In the genomic region with DNA sequence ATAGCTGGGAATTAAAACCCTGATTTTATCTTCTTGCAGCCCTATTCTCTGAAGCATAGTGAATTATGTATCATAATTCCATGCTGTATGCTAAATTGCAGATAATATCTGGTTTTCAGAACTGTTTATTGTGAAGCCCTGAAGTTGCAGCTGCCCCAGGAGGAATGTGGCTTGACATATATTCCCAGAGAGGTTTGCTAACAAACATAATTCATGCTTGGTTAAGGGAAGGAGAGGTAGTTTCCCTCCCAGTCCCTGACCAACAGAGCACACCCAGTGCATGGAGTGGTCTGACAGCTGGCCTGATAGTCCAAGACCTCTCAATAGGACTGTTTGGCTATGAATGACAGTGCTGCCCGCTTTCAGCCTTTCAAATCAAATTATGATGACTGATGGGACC, we compare ENCODE assay signal across 3 cellular contexts.
TF ChIP-seq lines count a peak whose summit lies in the region.

No MANE protein-coding gene starts in this region.

TF ChIP-seq in SK-N-SH, 30 proteins besides CTCF, POLR2A, EP300 and RAD21:
- TF ChIP-seq NFIC (IDR thresholded peaks at IDR 0.05; ENCODE audit: borderline replicate concordance) (no peak), GABPA (IDR thresholded peaks at IDR 0.05; ENCODE audit: low read depth) (no peak), FOXJ3 (CRISPR knock-in tag; IDR thresholded peaks at IDR 0.05) (no peak), RXRA (IDR thresholded peaks at IDR 0.05; ENCODE audit: borderline replicate concordance, low read depth) (no peak), ELF1 (IDR thresholded peaks at IDR 0.05) (no peak), GATA2 (CRISPR knock-in tag; IDR thresholded peaks at IDR 0.05) (no peak; the same call in 1 of the 2 replicates)
- TF ChIP-seq, protein P1, sequence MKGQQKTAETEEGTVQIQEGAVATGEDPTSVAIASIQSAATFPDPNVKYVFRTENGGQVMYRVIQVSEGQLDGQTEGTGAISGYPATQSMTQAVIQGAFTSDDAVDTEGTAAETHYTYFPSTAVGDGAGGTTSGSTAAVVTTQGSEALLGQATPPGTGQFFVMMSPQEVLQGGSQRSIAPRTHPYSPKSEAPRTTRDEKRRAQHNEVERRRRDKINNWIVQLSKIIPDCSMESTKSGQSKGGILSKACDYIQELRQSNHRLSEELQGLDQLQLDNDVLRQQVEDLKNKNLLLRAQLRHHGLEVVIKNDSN (IDR thresholded peaks at IDR 0.05; ENCODE audit: borderline replicate concordance, low read depth), result no peak
- TF ChIP-seq, protein P2, sequence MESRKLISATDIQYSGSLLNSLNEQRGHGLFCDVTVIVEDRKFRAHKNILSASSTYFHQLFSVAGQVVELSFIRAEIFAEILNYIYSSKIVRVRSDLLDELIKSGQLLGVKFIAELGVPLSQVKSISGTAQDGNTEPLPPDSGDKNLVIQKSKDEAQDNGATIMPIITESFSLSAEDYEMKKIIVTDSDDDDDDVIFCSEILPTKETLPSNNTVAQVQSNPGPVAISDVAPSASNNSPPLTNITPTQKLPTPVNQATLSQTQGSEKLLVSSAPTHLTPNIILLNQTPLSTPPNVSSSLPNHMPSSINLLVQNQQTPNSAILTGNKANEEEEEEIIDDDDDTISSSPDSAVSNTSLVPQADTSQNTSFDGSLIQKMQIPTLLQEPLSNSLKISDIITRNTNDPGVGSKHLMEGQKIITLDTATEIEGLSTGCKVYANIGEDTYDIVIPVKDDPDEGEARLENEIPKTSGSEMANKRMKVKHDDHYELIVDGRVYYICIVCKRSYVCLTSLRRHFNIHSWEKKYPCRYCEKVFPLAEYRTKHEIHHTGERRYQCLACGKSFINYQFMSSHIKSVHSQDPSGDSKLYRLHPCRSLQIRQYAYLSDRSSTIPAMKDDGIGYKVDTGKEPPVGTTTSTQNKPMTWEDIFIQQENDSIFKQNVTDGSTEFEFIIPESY (IDR thresholded peaks at IDR 0.05; ENCODE audit: borderline replicate concordance, low read depth), result no peak
TF ChIP-seq in SK-N-SH: peak in this region for 0.

TF ChIP-seq in SK-N-SH treated with all-trans-retinoic acid at 6 μM for 48 hours, 23 proteins besides CTCF, POLR2A, EP300 and RAD21 (continues in another document):
- no peak for TF ChIP-seq ESRRG (CRISPR knock-in tag; IDR thresholded peaks at IDR 0.05)
- TF ChIP-seq, protein P3, sequence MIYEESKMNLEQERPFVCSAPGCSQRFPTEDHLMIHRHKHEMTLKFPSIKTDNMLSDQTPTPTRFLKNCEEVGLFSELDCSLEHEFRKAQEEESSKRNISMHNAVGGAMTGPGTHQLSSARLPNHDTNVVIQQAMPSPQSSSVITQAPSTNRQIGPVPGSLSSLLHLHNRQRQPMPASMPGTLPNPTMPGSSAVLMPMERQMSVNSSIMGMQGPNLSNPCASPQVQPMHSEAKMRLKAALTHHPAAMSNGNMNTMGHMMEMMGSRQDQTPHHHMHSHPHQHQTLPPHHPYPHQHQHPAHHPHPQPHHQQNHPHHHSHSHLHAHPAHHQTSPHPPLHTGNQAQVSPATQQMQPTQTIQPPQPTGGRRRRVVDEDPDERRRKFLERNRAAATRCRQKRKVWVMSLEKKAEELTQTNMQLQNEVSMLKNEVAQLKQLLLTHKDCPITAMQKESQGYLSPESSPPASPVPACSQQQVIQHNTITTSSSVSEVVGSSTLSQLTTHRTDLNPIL (CRISPR knock-in tag; IDR thresholded peaks at IDR 0.05; ENCODE audit: low read depth), result no peak
- TF ChIP-seq TOX (CRISPR knock-in tag; IDR thresholded peaks at IDR 0.05; ENCODE audit: borderline replicate concordance), result no peak
- no peak for TF ChIP-seq ARNTL (CRISPR knock-in tag; IDR thresholded peaks at IDR 0.05; ENCODE audit: borderline replicate concordance, low read depth)
- TF ChIP-seq TCF4 (CRISPR knock-in tag; IDR thresholded peaks at IDR 0.05; ENCODE audit: borderline replicate concordance), result no peak
- TF ChIP-seq, protein P4, sequence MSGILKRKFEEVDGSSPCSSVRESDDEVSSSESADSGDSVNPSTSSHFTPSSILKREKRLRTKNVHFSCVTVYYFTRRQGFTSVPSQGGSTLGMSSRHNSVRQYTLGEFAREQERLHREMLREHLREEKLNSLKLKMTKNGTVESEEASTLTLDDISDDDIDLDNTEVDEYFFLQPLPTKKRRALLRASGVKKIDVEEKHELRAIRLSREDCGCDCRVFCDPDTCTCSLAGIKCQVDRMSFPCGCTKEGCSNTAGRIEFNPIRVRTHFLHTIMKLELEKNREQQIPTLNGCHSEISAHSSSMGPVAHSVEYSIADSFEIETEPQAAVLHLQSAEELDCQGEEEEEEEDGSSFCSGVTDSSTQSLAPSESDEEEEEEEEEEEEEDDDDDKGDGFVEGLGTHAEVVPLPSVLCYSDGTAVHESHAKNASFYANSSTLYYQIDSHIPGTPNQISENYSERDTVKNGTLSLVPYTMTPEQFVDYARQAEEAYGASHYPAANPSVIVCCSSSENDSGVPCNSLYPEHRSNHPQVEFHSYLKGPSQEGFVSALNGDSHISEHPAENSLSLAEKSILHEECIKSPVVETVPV (CRISPR knock-in tag; IDR thresholded peaks at IDR 0.05), result no peak
- TF ChIP-seq, protein P5, sequence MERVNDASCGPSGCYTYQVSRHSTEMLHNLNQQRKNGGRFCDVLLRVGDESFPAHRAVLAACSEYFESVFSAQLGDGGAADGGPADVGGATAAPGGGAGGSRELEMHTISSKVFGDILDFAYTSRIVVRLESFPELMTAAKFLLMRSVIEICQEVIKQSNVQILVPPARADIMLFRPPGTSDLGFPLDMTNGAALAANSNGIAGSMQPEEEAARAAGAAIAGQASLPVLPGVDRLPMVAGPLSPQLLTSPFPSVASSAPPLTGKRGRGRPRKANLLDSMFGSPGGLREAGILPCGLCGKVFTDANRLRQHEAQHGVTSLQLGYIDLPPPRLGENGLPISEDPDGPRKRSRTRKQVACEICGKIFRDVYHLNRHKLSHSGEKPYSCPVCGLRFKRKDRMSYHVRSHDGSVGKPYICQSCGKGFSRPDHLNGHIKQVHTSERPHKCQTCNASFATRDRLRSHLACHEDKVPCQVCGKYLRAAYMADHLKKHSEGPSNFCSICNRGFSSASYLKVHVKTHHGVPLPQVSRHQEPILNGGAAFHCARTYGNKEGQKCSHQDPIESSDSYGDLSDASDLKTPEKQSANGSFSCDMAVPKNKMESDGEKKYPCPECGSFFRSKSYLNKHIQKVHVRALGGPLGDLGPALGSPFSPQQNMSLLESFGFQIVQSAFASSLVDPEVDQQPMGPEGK (CRISPR knock-in tag; IDR thresholded peaks at IDR 0.05; ENCODE audit: borderline replicate concordance), result no peak
- TF ChIP-seq, protein P6, sequence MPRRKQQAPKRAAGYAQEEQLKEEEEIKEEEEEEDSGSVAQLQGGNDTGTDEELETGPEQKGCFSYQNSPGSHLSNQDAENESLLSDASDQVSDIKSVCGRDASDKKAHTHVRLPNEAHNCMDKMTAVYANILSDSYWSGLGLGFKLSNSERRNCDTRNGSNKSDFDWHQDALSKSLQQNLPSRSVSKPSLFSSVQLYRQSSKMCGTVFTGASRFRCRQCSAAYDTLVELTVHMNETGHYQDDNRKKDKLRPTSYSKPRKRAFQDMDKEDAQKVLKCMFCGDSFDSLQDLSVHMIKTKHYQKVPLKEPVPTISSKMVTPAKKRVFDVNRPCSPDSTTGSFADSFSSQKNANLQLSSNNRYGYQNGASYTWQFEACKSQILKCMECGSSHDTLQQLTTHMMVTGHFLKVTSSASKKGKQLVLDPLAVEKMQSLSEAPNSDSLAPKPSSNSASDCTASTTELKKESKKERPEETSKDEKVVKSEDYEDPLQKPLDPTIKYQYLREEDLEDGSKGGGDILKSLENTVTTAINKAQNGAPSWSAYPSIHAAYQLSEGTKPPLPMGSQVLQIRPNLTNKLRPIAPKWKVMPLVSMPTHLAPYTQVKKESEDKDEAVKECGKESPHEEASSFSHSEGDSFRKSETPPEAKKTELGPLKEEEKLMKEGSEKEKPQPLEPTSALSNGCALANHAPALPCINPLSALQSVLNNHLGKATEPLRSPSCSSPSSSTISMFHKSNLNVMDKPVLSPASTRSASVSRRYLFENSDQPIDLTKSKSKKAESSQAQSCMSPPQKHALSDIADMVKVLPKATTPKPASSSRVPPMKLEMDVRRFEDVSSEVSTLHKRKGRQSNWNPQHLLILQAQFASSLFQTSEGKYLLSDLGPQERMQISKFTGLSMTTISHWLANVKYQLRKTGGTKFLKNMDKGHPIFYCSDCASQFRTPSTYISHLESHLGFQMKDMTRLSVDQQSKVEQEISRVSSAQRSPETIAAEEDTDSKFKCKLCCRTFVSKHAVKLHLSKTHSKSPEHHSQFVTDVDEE (CRISPR knock-in tag; IDR thresholded peaks at IDR 0.05), result no peak
- no peak for TF ChIP-seq ZNF565 (CRISPR knock-in tag; conservative IDR thresholded peaks at IDR 0.05; ENCODE audit: low read depth)
- TF ChIP-seq ISL1 (CRISPR knock-in tag; IDR thresholded peaks at IDR 0.05), result no peak
- TF ChIP-seq OSR1 (CRISPR knock-in tag; IDR thresholded peaks at IDR 0.05), result no peak
- no peak for TF ChIP-seq ZC3H10 (CRISPR knock-in tag; IDR thresholded peaks at IDR 0.05)
- TF ChIP-seq CSDC2 (CRISPR knock-in tag; IDR thresholded peaks at IDR 0.05), result no peak
- no peak for TF ChIP-seq PPARA (CRISPR knock-in tag; IDR thresholded peaks at IDR 0.05; ENCODE audit: borderline replicate concordance)
- no peak for TF ChIP-seq RARB (CRISPR knock-in tag; IDR thresholded peaks at IDR 0.05)
- TF ChIP-seq ZFP3 (CRISPR knock-in tag; IDR thresholded peaks at IDR 0.05), result no peak
- no peak for TF ChIP-seq GLIS3 (CRISPR knock-in tag; IDR thresholded peaks at IDR 0.05)

TF ChIP-seq in H1, 55 proteins besides CTCF, POLR2A, EP300 and RAD21:
- no peak for TF ChIP-seq RNF2 (IDR thresholded peaks at IDR 0.05; ENCODE audit: borderline replicate concordance, low read depth, low read length, missing control alignments, poor library complexity, severe bottlenecking)
- no peak for TF ChIP-seq CBX5 (IDR thresholded peaks at IDR 0.05; ENCODE audit: low read depth, low read length)
- no peak for TF ChIP-seq SP1 (IDR thresholded peaks at IDR 0.05; ENCODE audit: low read depth, low read length)
- TF ChIP-seq KDM1A (IDR thresholded peaks at IDR 0.05; ENCODE audit: borderline replicate concordance, low read length), result no peak
- no peak for TF ChIP-seq JUND (IDR thresholded peaks at IDR 0.05; ENCODE audit: low read length)
- TF ChIP-seq NANOG (IDR thresholded peaks at IDR 0.05; ENCODE audit: insufficient read depth, low read depth, low read length, poor library complexity, severe bottlenecking), result no peak
- TF ChIP-seq CEBPB (IDR thresholded peaks at IDR 0.05; ENCODE audit: low read depth, low read length), result no peak
- no peak for TF ChIP-seq HDAC2 (IDR thresholded peaks at IDR 0.05; ENCODE audit: borderline replicate concordance in 1 of 2, low read depth in 2 of 2, low read length in 2 of 2)
